In the genomic region with DNA sequence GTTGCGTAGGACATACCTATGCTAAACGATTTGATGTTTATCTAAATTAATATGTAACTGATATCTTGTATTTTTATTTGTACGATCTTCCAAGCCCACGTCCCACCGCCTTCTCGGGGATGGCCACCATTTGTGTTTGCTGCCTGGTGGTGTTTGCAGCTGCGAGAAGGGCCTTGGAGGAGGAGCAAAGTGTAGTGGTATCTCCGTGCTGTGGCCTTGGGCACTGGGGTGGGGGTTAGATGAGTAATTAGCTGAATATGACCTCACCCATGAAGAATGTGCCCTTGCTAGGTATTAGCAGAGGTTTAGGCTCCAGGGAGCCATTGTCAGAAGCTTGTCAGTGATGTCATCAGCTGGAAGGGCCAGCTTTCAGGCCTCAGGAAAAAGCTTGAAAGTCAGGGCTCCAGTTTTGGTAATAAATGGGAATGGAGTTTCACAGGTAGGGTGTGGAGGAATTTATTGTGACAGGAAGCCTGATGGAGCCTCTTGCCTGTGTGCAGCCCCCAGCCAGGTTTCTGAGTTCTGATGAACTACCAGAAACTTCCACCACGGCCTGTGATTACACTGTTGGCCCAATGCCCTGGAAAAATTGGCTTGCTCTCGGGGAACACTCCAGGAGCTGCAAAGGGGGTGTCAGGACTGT, we compare ENCODE assay signal across 9 cellular contexts. TPM values are rescaled to one million over a fixed set of nuclear protein-coding genes. Genes with fewer than 3 reads are reported as not detected.
DNase-seq lines count a peak whose midpoint lies in the region; ATAC-seq and TF ChIP-seq lines count a peak whose summit lies in the region.
"Had no signal": no experiment of that assay in that cellular context is flagged by ENCODE, and none has a peak within 500 bp of the region (broad histone marks: within the 10 kb centered on the region; RNA-seq: fewer than 3 reads in every experiment).

No MANE protein-coding gene starts in this region.

- peaks cover 60% of the 10 kb centered on the region for H3K4me1 Mint-ChIP-seq in osteocyte (ENCODE audit: unreplicated experiment)

- DNase-seq in ELR (ENCODE audit: low read depth), result peak; percentile 99
- DNase-seq in RWPE1 (ENCODE audit: low spot score), result peak; percentile 94
- peak; percentile 96 to 98 for DNase-seq in foreskin keratinocyte
- DNase-seq in osteocyte (ENCODE audit: extremely low spot score, unreplicated experiment), result no peak
- DNase-seq in SIG-M5 (lab: John Stamatoyannopoulos, UW), result no peak
- DNase-seq in activated naive CD4-positive, alpha-beta T cell treated with anti-CD3 and anti-CD28 coated beads, Interleukin-2, amount 50 U/mL, for 72 hours (ENCODE audit: low spot score in 2 of 2), result no peak
- DNase-seq in stimulated activated CD4-positive, alpha-beta T cell treated with anti-CD3 and anti-CD28 coated beads, Interleukin-4, amount 100 ng/mL, for 24 hours, result no peak
- DNase-seq: activated B cell treated with CpG ODN at 0.5 μM for 24 hours had no signal

- peak overlapping the region; percentile 67 for H3K27ac Mint-ChIP-seq in osteocyte (ENCODE audit: unreplicated experiment)
- H3K27ac Mint-ChIP-seq in activated naive CD4-positive, alpha-beta T cell treated with anti-CD3 and anti-CD28 coated beads, Interleukin-2, amount 50 U/mL, for 72 hours, result no peak overlapping the region
- H3K27ac Mint-ChIP-seq: activated B cell treated with CpG ODN at 0.5 μM for 24 hours had no signal

- no peak overlapping the region for H3K4me3 Mint-ChIP-seq in osteocyte (ENCODE audit: unreplicated experiment)
- H3K4me3 Mint-ChIP-seq: activated B cell treated with CpG ODN at 0.5 μM for 24 hours had no signal

- H3K4me1 ChIP-seq in foreskin keratinocyte, result peaks cover 60% of the 10 kb centered on the region

- ATAC-seq in foreskin keratinocyte (peak; percentile 88), GM21576 (IDR thresholded peaks at IDR 0.05; ENCODE audit: unreplicated experiment) (no peak)
- no peak for ATAC-seq in activated naive CD4-positive, alpha-beta T cell treated with anti-CD3 and anti-CD28 coated beads, Interleukin-2, amount 50 U/mL, for 72 hours

- H3K27ac ChIP-seq in RWPE1 (peak overlapping the region; percentile 97), foreskin keratinocyte (peak overlapping the region; percentile 77)

- CTCF ChIA-PET in RWPE1 (lab: Yijun Ruan, JAX), result interaction anchor here (0.8 kb wide), 1 partner anchor 11 kb away, joined by 3 read pairs; no protein-coding TSS in a partner anchor

- TF ChIP-seq CTCF in RWPE1 (conservative IDR thresholded peaks at IDR 0.05; ENCODE audit: low read depth), result no peak
- no peak for TF ChIP-seq CTCF in foreskin keratinocyte (conservative IDR thresholded peaks at IDR 0.05)
- TF ChIP-seq CTCF in osteocyte (IDR thresholded peaks at IDR 0.05), result no peak

- H3K9me3 Mint-ChIP-seq in osteocyte (ENCODE audit: unreplicated experiment), result no peaks in the 10 kb centered on the region
- no peaks in the 10 kb centered on the region for H3K9me3 Mint-ChIP-seq in activated naive CD4-positive, alpha-beta T cell treated with anti-CD3 and anti-CD28 coated beads, Interleukin-2, amount 50 U/mL, for 72 hours

- H3K36me3 Mint-ChIP-seq in osteocyte (ENCODE audit: unreplicated experiment), result no peaks in the 10 kb centered on the region
- H3K36me3 Mint-ChIP-seq in activated naive CD4-positive, alpha-beta T cell treated with anti-CD3 and anti-CD28 coated beads, Interleukin-2, amount 50 U/mL, for 72 hours, result no peaks in the 10 kb centered on the region

- no peaks in the 10 kb centered on the region for H3K27me3 Mint-ChIP-seq in osteocyte (ENCODE audit: unreplicated experiment)
- H3K27me3 Mint-ChIP-seq: activated B cell treated with CpG ODN at 0.5 μM for 24 hours had no signal

- POLR2A ChIA-PET in RWPE1 (lab: Yijun Ruan, JAX; ENCODE audit: low non-redundant PET), result interaction anchor here (0.5 kb wide), 1 partner anchor 117 kb away, joined by 4 read pairs; no protein-coding TSS in a partner anchor

- H3K27me3 ChIP-seq in foreskin keratinocyte, result no peaks in the 10 kb centered on the region

RNA-seq across cellular contexts. Expression of a gene that starts 41.0 kb away (rescaled TPM):
- 399 and 593 TPM in 2 replicates for total RNA-seq in foreskin keratinocyte
- 317 and 485 TPM in 2 replicates for polyA plus RNA-seq in foreskin keratinocyte
- total RNA-seq in osteocyte, result 72.9 and 77.9 TPM in 2 replicates
- 10 to 100 TPM; 17.5 to 34.2 TPM for total RNA-seq in activated naive CD4-positive, alpha-beta T cell treated with anti-CD3 and anti-CD28 coated beads, Interleukin-2, amount 50 U/mL, for 72 hours

Comparison
In these comparisons a context has a peak if more than half of its experiments do, and no peak if none do; other contexts are left out.
1. DNase-seq: peak in ELR (single experiment), RWPE1 (single experiment) and foreskin keratinocyte (2 of 2); none in osteocyte (single experiment), SIG-M5 (single experiment), activated naive CD4-positive, alpha-beta T cell treated with anti-CD3 and anti-CD28 coated beads, Interleukin-2, amount 50 U/mL, for 72 hours (0 of 2) and stimulated activated CD4-positive, alpha-beta T cell treated with anti-CD3 and anti-CD28 coated beads, Interleukin-4, amount 100 ng/mL, for 24 hours (single experiment).